8 cellular contexts compared by ENCODE assay signal in the genomic region with DNA sequence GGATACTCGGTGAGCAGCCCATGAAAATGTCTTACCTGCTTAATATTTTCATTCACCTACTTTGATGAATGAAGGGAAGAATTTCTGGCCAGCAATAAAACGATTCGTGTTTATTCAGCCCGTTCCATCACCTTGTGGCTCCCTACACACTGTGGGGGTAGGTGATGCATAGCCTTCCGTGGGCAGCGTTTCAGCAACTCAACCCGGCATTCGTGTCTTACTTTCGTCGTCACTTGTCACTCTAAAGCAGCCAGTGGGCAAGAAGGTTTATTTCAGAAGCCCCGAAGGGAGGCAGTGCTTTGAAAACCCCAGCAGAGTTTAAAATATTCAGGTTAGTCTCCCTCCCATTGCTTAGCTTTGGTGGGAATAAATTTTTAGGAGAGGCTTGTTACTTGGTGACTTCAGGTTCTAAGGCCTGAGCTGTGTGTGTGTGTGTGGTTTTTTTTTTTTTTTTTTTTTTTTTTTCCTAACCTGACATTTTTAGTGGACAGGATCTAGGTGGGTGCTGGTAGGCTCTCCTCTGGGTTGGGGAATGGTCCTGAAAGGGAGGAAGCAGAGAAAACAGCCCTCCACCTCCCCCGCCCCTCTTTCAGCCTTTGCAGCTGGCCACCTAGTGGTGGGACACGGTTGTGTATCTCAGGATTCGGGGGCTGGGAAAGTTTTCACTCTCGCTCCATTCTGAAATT. TPM values are rescaled to one million over a fixed set of nuclear protein-coding genes. Genes with fewer than 3 reads are reported as not detected.
A peak's percentile ranks its signal among the peaks of the same experiment; 100 is the strongest.
DNase-seq lines count a peak whose midpoint lies in the region; ATAC-seq and TF ChIP-seq lines count a peak whose summit lies in the region.

No MANE protein-coding gene starts in this region.

- H3K27me3 Mint-ChIP-seq in neural progenitor cell (ENCODE audit: insufficient read depth, low read depth): peaks cover 4% of the 10 kb centered on the region

- peak overlapping the region; percentile 38 for H3K27ac Mint-ChIP-seq in neural progenitor cell

- CTCF ChIA-PET in Panc1 (lab: Charles Lee): interaction anchor here (0.5 to 1.3 kb wide), 15 partner anchors 10 to 1128 kb away, joined by 3 to 17 read pairs (median 5); no protein-coding TSS in a partner anchor

- H3K9me3 Mint-ChIP-seq in neural progenitor cell: no peaks in the 10 kb centered on the region

- ATAC-seq in Panc1: no peak
- no peak for ATAC-seq in foreskin keratinocyte

- intact Hi-C loops in Panc1 (cut with micrococcal nuclease; ENCODE audit: unreplicated experiment): loop anchor here (5.0 kb wide), 2 partner anchors 43 to 83 kb away; no protein-coding TSS in a partner anchor
- intact Hi-C loops in testis (cut with DNase I; ENCODE audit: low total_unique reads): loop anchor here (10.0 kb wide), 2 partner anchors 206 to 236 kb away; no protein-coding TSS in a partner anchor
- intact Hi-C loops in posterior vena cava (cut with DNase I): loop anchor here in 1 of 2 donors (5.0 kb wide), 1 partner anchor 43 kb away; no protein-coding TSS in a partner anchor

- H3K4me2 ChIP-seq in neural progenitor cell: peak overlapping the region; percentile 91

- peaks cover under 1% of the 10 kb centered on the region for H3K36me3 Mint-ChIP-seq in neural progenitor cell

- 32 to 33% methylated on average over 15 of the region's 15 CpGs for WGBS in testis, 2 donors

- H3K27ac ChIP-seq in Panc1 (ENCODE audit: low read length) (peak overlapping the region; percentile 79), foreskin keratinocyte (peak overlapping the region; percentile 5), neural progenitor cell (no peak overlapping the region), testis (peak overlapping the region in 1 of 2 donors; percentile 97)

- peaks cover 20% of the 10 kb centered on the region for H3F3A ChIP-seq in neural progenitor cell (ENCODE audit: low read depth)

- POLR2A ChIA-PET in Panc1 (lab: Charles Lee): interaction anchor here (0.6 kb wide), 2 partner anchors 209 to 333 kb away, joined by 3 to 6 read pairs; partner anchors contain the start of gene RGS10

- H3K9ac ChIP-seq in neural progenitor cell: no peak overlapping the region

- no TSS peak for BruUV-seq in Panc1 (replicated peaks; lab: Mats Ljungman, UMichigan)

- H2AFZ ChIP-seq in neural progenitor cell (replicated peaks): peak overlapping the region; percentile 83

- in situ Hi-C loops in Panc1 (cut with HindIII; ENCODE audit: low pct_unique_long_range_greater_than_20kb, low sequenced_read_pairs): no loop called here

- H3K4me3 ChIP-seq in Panc1 (ENCODE audit: low read depth in 2 of 2, low read length in 2 of 2) (peak overlapping the region; percentile 80 to 94), neural progenitor cell (peak overlapping the region; percentile 74), testis (peak overlapping the region in 1 of 2 donors; percentile 67)

- H3K27me3 ChIP-seq in Panc1 (ENCODE audit: control insufficient read depth, insufficient read depth, low read length): no peaks in the 10 kb centered on the region
- H3K27me3 ChIP-seq in foreskin keratinocyte: no peaks in the 10 kb centered on the region
- peaks cover 17% of the 10 kb centered on the region for H3K27me3 ChIP-seq in neural progenitor cell
- no peaks in the 10 kb centered on the region for H3K27me3 ChIP-seq in testis

- H3K79me2 ChIP-seq in neural progenitor cell (ENCODE audit: low read depth): peaks cover 3% of the 10 kb centered on the region

- H3K9me3 ChIP-seq in Panc1 (ENCODE audit: control insufficient read depth, insufficient read depth, low read depth, low read length) (no peaks in the 10 kb centered on the region), neural progenitor cell (ENCODE audit: low read depth) (no peaks in the 10 kb centered on the region), testis (no peaks in the 10 kb centered on the region)

- H3K36me3 ChIP-seq in Panc1 (ENCODE audit: control insufficient read depth, insufficient read depth, low read length) (no peaks in the 10 kb centered on the region), neural progenitor cell (no peaks in the 10 kb centered on the region), testis (ENCODE audit: low read depth, missing control alignments) (no peaks in the 10 kb centered on the region)

- H3K4me1 ChIP-seq in Panc1 (ENCODE audit: control insufficient read depth, insufficient read depth, low read length): peaks cover 41% of the 10 kb centered on the region
- peaks cover 22% of the 10 kb centered on the region for H3K4me1 ChIP-seq in foreskin keratinocyte
- H3K4me1 ChIP-seq in neural progenitor cell: peaks cover 39% of the 10 kb centered on the region
- H3K4me1 ChIP-seq in testis: no peaks in the 10 kb centered on the region

- TF ChIP-seq CTCF in Panc1 (IDR thresholded peaks at IDR 0.05) (peak; percentile 97), foreskin keratinocyte (conservative IDR thresholded peaks at IDR 0.05) (peak; percentile 68), neural progenitor cell (IDR thresholded peaks at IDR 0.05) (peak; percentile 83), testis (IDR thresholded peaks at IDR 0.05) (peak; percentile 64 to 75 (median 68))

- peaks cover 61% of the 10 kb centered on the region for H3K4me1 Mint-ChIP-seq in neural progenitor cell

- H4K20me1 ChIP-seq in neural progenitor cell (ENCODE audit: low read depth): no peaks in the 10 kb centered on the region

- TF ChIP-seq POLR2A in testis (IDR thresholded peaks at IDR 0.05): no peak

- peak overlapping the region; percentile 96 for H3K4me3 Mint-ChIP-seq in neural progenitor cell

- DNase-seq in SKM-1 treated with dmso at 0.1 percent for 144 hours (lab: John Stamatoyannopoulos, UW; ENCODE audit: unreplicated experiment): peak; percentile 34
- DNase-seq in SKM-1 (lab: John Stamatoyannopoulos, UW; ENCODE audit: unreplicated experiment): no peak
- DNase-seq in Panc1 (ENCODE audit: low read depth, low spot score): no peak
- peak; percentile 35 for DNase-seq in activated gamma-delta T cell treated with anti-CD3 and anti-CD28 coated beads, Interleukin-2, amount 50 U/mL, for 16 hours (ENCODE audit: low read depth)
- DNase-seq in foreskin keratinocyte: no peak
- peak; percentile 83 for DNase-seq in neural progenitor cell (ENCODE audit: low spot score)
- DNase-seq in testis: peak; percentile 70
- DNase-seq in posterior vena cava (ENCODE audit: low spot score): no peak

RNA-seq across cellular contexts. Expression of gene GRK5, which starts 1.8 kb away (rescaled TPM):
- 29.0 TPM for total RNA-seq in Panc1 (2021; ENCODE audit: unreplicated experiment)
- polyA plus RNA-seq in Panc1 (2012; ENCODE audit: insufficient read length): 23.6 TPM
- total RNA-seq in foreskin keratinocyte: 14.8 and 16.8 TPM in 2 replicates
- 10.4 and 11.5 TPM in 2 replicates for polyA plus RNA-seq in foreskin keratinocyte
- 4.3 and 6.2 TPM in 2 replicates for total RNA-seq in neural progenitor cell (ENCODE audit: low replicate concordance)
- total RNA-seq in testis: 1 to 10 TPM; 4.5 to 5.5 TPM
- polyA plus RNA-seq in testis (ENCODE audit: insufficient read depth, low read depth, low replicate concordance): 10.3 TPM
- 10 to 100 TPM; 40.0 to 57.5 TPM for total RNA-seq in posterior vena cava

RNA-seq across cellular contexts. Expression of gene PRDX3, which starts 30.6 kb away (rescaled TPM):
- 235 TPM for total RNA-seq in Panc1 (2021; ENCODE audit: unreplicated experiment)
- polyA plus RNA-seq in Panc1 (2012; ENCODE audit: insufficient read length): 145 TPM
- 166 and 183 TPM in 2 replicates for total RNA-seq in foreskin keratinocyte
- 142 and 187 TPM in 2 replicates for polyA plus RNA-seq in foreskin keratinocyte
- 338 and 405 TPM in 2 replicates for total RNA-seq in neural progenitor cell (ENCODE audit: low replicate concordance)
- total RNA-seq in testis: 100 to 1,000 TPM in 1 of 2 donors, 10 to 100 TPM in 1; 71.7 to 118 TPM
- polyA plus RNA-seq in testis (ENCODE audit: insufficient read depth, low read depth, low replicate concordance): 101 TPM
- 100 to 1,000 TPM in 1 of 2 donors, 10 to 100 TPM in 1; 95.8 to 106 TPM for total RNA-seq in posterior vena cava

RNA-seq across cellular contexts. Expression of gene SFXN4, which starts 43.7 kb away (rescaled TPM):
- total RNA-seq in Panc1 (2021; ENCODE audit: unreplicated experiment) (67.0 TPM), foreskin keratinocyte (29.4 and 36.2 TPM in 2 replicates), neural progenitor cell (ENCODE audit: low replicate concordance) (13.2 and 16.7 TPM in 2 replicates), testis (10 to 100 TPM; 12.8 to 16.6 TPM), posterior vena cava (10 to 100 TPM; 10.8 to 13.5 TPM)
- 56.5 TPM for polyA plus RNA-seq in Panc1 (2012; ENCODE audit: insufficient read length)
- polyA plus RNA-seq in foreskin keratinocyte (28.4 and 40.1 TPM in 2 replicates), testis (ENCODE audit: insufficient read depth, low read depth, low replicate concordance) (57.5 TPM)

Comparison
In these comparisons a context has a peak if more than half of its experiments do, and no peak if none do; other contexts are left out.
1. DNase-seq: peak in SKM-1 treated with dmso at 0.1 percent for 144 hours (single experiment), activated gamma-delta T cell treated with anti-CD3 and anti-CD28 coated beads, Interleukin-2, amount 50 U/mL, for 16 hours (single experiment), neural progenitor cell (single experiment) and testis (single experiment); none in SKM-1 (single experiment), Panc1 (single experiment), foreskin keratinocyte (0 of 2) and posterior vena cava (single experiment).
2. Peak in every context shown above with its lines, with median percentiles within 50 percentile points of each other: CTCF ChIP-seq.